Comparison of ENCODE assay signal across 22 cellular contexts in the genomic region with DNA sequence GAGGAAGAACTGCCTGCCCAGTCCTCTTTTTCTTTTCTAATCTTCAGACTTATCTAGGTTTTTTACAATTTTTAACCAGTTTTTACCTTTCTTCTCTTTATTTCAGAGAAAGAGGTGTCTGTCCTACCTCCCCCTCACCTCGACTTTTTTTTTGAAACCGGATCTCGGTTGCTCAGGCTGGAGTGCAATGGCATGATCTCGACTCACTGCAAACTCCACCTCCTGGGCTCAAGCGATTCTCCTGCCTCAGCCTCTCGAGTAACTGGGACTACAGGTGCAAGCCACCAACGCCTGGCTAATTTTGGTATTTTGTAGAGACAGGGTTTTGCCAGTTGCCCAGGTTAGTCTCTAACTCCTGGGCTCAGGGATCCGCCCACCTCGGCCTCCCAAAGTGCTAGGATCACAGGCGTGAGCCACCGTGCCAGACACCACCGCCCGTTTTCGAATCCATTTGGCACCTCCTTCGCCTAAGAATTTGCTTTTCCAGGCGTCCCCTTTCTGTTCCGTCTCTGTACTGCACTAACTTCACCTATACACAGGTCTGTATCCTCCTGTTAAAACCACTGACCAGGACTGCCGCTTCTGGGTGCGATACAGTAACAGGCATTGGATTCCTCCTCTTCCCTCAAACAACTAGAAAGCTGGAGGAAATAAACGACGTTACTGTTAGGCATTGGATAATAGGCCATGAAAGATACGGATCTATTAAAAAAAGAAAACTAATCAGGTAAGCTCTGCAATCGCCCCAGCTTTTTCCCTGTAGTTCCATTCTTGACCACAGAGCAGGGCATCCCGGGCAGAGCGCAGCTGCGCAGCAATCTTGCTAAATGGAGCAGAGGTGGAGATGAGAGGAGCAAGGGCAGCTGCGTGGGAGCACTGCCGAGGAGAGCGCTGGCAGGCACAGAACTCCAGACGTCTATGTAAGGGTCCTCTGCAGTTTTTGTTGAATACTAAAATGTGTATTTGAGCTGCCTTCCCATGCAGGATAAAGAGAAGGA.
DNase-seq lines count a peak whose midpoint lies in the region; ATAC-seq, FAIRE-seq and TF ChIP-seq lines count a peak whose summit lies in the region.
"Had no signal": no experiment of that assay in that cellular context is flagged by ENCODE, and none has a peak within 500 bp of the region (broad histone marks: within the 10 kb centered on the region; RNA-seq: fewer than 3 reads in every experiment).

No MANE protein-coding gene starts in this region.

- no TSS peak for BruUV-seq in K562 (replicated peaks; lab: Mats Ljungman, UMichigan)

- H4K8ac ChIP-seq in trophoblast cell (ENCODE audit: low read depth, low read length), result no peak overlapping the region

- ATAC-seq in K562 (peak; percentile 87), GM21825 (IDR thresholded peaks at IDR 0.05; ENCODE audit: unreplicated experiment) (no peak), GM18873 (IDR thresholded peaks at IDR 0.05; ENCODE audit: low FRiP score, unreplicated experiment) (no peak)
- ATAC-seq: sciatic nerve had no signal

- intact Hi-C loops in K562 (cut with micrococcal nuclease), result loop anchor here (10.0 kb wide), 1 partner anchor 119 kb away; no protein-coding TSS in a partner anchor

- H4K20me1 ChIP-seq in K562 (replicated peaks; ENCODE audit: control insufficient read depth, insufficient read depth, low read length), result no peaks in the 10 kb centered on the region

- H3K4ac ChIP-seq in trophoblast cell (ENCODE audit: low read depth, low read length), result no peak overlapping the region

- no peak for FAIRE-seq in K562 (lab: Jason Lieb, UNC)

- no peak overlapping the region for H3K14ac ChIP-seq in trophoblast cell (ENCODE audit: low read length)

- peak; percentile 41 for DNase-seq in ELF-1 (ENCODE audit: low read depth, low spot score)
- peak; percentile 61 for DNase-seq in NCI-H2227 treated with DMSO at 0.1 percent for 48 hours (lab: John Stamatoyannopoulos, UW)
- peak in 2 of 4 experiments; percentile 9 to 17 for DNase-seq in K562 (ENCODE audit: extremely low read depth in 1 of 4, low spot score in 3 of 4)
- DNase-seq in trophoblast cell, result peak; percentile 21 to 44
- DNase-seq in pons (ENCODE audit: low spot score), result no peak
- DNase-seq: activated B cell treated with CpG ODN at 0.5 μM for 24 hours; activated CD4-positive, alpha-beta memory T cell treated with anti-CD3 and anti-CD28 coated beads, Interleukin-2, amount 10 ng/mL, durations not matched to agents 7 days and 5 days; activated naive CD4-positive, alpha-beta T cell treated with anti-CD3 and anti-CD28 coated beads, Interleukin-2, amount 50 U/mL, for 16 hours; activated T-cell treated with anti-CD3 and anti-CD28 coated beads, Interleukin-2, amount 50 U/mL, for 1 hour; cerebellar nuclear complex; effector CD8-positive, alpha-beta T cell; GOT3; head of caudate nucleus; NCI-H1436 treated with DMSO at 0.1 percent for 48 hours; NCI-H226; stimulated activated naive CD4-positive, alpha-beta T cell treated with Interleukin-2 at 50 U/mL for 16 hours had no signal

- peaks cover 0 to 8% of the 10 kb centered on the region in 2 experiments; a peak in 1 of 5 replicates for H3K4me1 ChIP-seq in K562 (replicated peaks in 1 of 2; ENCODE audit: control insufficient read depth in 2 of 2, insufficient read depth in 2 of 2, low read length in 2 of 2)
- H3K4me1 ChIP-seq in trophoblast cell (ENCODE audit: control insufficient read depth in 1 of 2, insufficient read depth in 2 of 2, low read length in 2 of 2), result no peaks in the 10 kb centered on the region
- H3K4me1 ChIP-seq: ascending aorta, tibial nerve had no signal

- no peaks in the 10 kb centered on the region for H3K9me1 ChIP-seq in K562 (ENCODE audit: control insufficient read depth, insufficient read depth, low read length)

- H3K4me3 ChIP-seq in K562 (no peak overlapping the region), trophoblast cell (ENCODE audit: low read depth, low read length) (no peak overlapping the region)
- H3K4me3 ChIP-seq: ascending aorta, lung, tibial nerve had no signal

- peak; percentile 23 to 50 (median 29); a peak in 4 of 6 replicates for TF ChIP-seq CTCF in K562 (IDR thresholded peaks at IDR 0.05 in 2 of 3, conservative IDR thresholded peaks at IDR 0.05 in 1 of 3; ENCODE audit: insufficient read depth in 2 of 3, low read depth in 1 of 3, low read length in 3 of 3)

- H4K12ac ChIP-seq in trophoblast cell (ENCODE audit: low read depth, low read length), result no peak overlapping the region

- no peak for TF ChIP-seq EP300 in K562 (IDR thresholded peaks at IDR 0.05; ENCODE audit: low read length)

- H3K79me1 ChIP-seq in trophoblast cell (ENCODE audit: low read length), result no peaks in the 10 kb centered on the region

- H3K9me3 ChIP-seq in K562 (replicated peaks; ENCODE audit: control insufficient read depth, insufficient read depth, low read depth, low read length), result no peaks in the 10 kb centered on the region
- peaks cover 8% of the 10 kb centered on the region for H3K9me3 ChIP-seq in trophoblast cell (ENCODE audit: insufficient read depth, low read depth, low read length)
- H3K9me3 ChIP-seq: ascending aorta, tibial nerve had no signal

- no peaks in the 10 kb centered on the region for H3K79me2 ChIP-seq in K562 (ENCODE audit: control insufficient read depth, insufficient read depth, low read length)
- no peaks in the 10 kb centered on the region for H3K79me2 ChIP-seq in trophoblast cell (ENCODE audit: control insufficient read depth, insufficient read depth, low read length, poor library complexity)

- 28% methylated on average over 29 of the region's 30 CpGs for WGBS in K562 (ENCODE audit: insufficient coverage, low coverage, missing lambda C conversion rate)
- WGBS in trophoblast cell (ENCODE audit: extremely low coverage, insufficient coverage, insufficient read length), result no CpG with 5 or more reads among the region's 30 CpGs

- no peak overlapping the region for H3K23ac ChIP-seq in trophoblast cell (ENCODE audit: low read length)

- H3K9ac ChIP-seq in K562 (ENCODE audit: insufficient read depth in 1 of 2, low read depth in 2 of 2, low read length in 2 of 2), result peak overlapping the region in 1 of 2 experiments; percentile 36; a peak in 1 of 4 replicates
- peak overlapping the region; percentile 12 for H3K9ac ChIP-seq in trophoblast cell (ENCODE audit: low read length)

- CTCF ChIA-PET in K562 (lab: Yijun Ruan, JAX; ENCODE audit: low intra/inter-chr PET ratio), result no interaction called here

- H3K27me3 ChIP-seq in K562 (ENCODE audit: control insufficient read depth in 2 of 2, insufficient read depth in 2 of 2, low read length in 2 of 2) (no peaks in the 10 kb centered on the region), trophoblast cell (ENCODE audit: insufficient read depth, low read length) (no peaks in the 10 kb centered on the region)
- H3K27me3 ChIP-seq: ascending aorta, tibial nerve had no signal

- no peak overlapping the region for H3K18ac ChIP-seq in trophoblast cell (ENCODE audit: low read length)

- H3K27ac ChIP-seq in K562 (ENCODE audit: extremely low read depth, low read depth, low read length), result no peak overlapping the region
- H3K27ac ChIP-seq in trophoblast cell (ENCODE audit: low read depth, low read length), result no peak overlapping the region
- H3K27ac ChIP-seq: ascending aorta, tibial nerve had no signal

- TF ChIP-seq RAD21 in K562 (CRISPR knock-in tag; conservative IDR thresholded peaks at IDR 0.05 in 1 of 2, IDR thresholded peaks at IDR 0.05 in 1 of 2), result no peak

- TF ChIP-seq POLR2A in K562 (conservative IDR thresholded peaks at IDR 0.05), result no peak

- H2AFZ ChIP-seq in K562 (ENCODE audit: low read depth, low read length) (peak overlapping the region; percentile 72), trophoblast cell (ENCODE audit: insufficient read depth, low read length, poor library complexity) (no peak overlapping the region)

- H2BK5ac ChIP-seq in trophoblast cell (ENCODE audit: low read depth, low read length, poor library complexity), result no peak overlapping the region

- H3K36me3 ChIP-seq in K562 (ENCODE audit: control insufficient read depth, insufficient read depth, low read length), result no peaks in the 10 kb centered on the region
- no peaks in the 10 kb centered on the region for H3K36me3 ChIP-seq in trophoblast cell (ENCODE audit: control insufficient read depth in 1 of 2, insufficient read depth in 2 of 2, low read length in 2 of 2)
- H3K36me3 ChIP-seq: ascending aorta had no signal

- POLR2A ChIA-PET in K562 (lab: Yijun Ruan, JAX), result no interaction called here

- H2BK12ac ChIP-seq in trophoblast cell (ENCODE audit: low read length), result no peak overlapping the region

- in situ Hi-C loops in K562 (cut with MboI), result loop anchor here (25.0 kb wide), 1 partner anchor 1833 kb away; no protein-coding TSS in a partner anchor

- H4K91ac ChIP-seq in trophoblast cell (ENCODE audit: low read depth, low read length), result no peak overlapping the region

- H2AK5ac ChIP-seq in trophoblast cell (ENCODE audit: low read length), result no peak overlapping the region

- 0 out of 2 replicates have a peak overlapping the region, but pooled peaks have one; percentile 3 for H3K4me2 ChIP-seq in K562 (ENCODE audit: insufficient read depth, low read length)
- H3K4me2 ChIP-seq in trophoblast cell (ENCODE audit: low read length), result no peak overlapping the region

- H2BK120ac ChIP-seq in trophoblast cell (ENCODE audit: insufficient read depth, low read length, poor library complexity), result no peak overlapping the region

TF ChIP-seq in K562, 482 proteins besides CTCF, POLR2A, EP300 and RAD21:
- peak; percentile 66 to 73 for TF ChIP-seq NRF1 (conservative IDR thresholded peaks at IDR 0.05 in 1 of 2, IDR thresholded peaks at IDR 0.05 in 1 of 2)
- peak; percentile 21 for TF ChIP-seq DACH1 (IDR thresholded peaks at IDR 0.05; ENCODE audit: partially characterized antibody)
- TF ChIP-seq, protein P1, sequence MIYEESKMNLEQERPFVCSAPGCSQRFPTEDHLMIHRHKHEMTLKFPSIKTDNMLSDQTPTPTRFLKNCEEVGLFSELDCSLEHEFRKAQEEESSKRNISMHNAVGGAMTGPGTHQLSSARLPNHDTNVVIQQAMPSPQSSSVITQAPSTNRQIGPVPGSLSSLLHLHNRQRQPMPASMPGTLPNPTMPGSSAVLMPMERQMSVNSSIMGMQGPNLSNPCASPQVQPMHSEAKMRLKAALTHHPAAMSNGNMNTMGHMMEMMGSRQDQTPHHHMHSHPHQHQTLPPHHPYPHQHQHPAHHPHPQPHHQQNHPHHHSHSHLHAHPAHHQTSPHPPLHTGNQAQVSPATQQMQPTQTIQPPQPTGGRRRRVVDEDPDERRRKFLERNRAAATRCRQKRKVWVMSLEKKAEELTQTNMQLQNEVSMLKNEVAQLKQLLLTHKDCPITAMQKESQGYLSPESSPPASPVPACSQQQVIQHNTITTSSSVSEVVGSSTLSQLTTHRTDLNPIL (CRISPR knock-in tag; IDR thresholded peaks at IDR 0.05), result no peak
